ENCODE assay signal across 2 cellular contexts in the genomic region with DNA sequence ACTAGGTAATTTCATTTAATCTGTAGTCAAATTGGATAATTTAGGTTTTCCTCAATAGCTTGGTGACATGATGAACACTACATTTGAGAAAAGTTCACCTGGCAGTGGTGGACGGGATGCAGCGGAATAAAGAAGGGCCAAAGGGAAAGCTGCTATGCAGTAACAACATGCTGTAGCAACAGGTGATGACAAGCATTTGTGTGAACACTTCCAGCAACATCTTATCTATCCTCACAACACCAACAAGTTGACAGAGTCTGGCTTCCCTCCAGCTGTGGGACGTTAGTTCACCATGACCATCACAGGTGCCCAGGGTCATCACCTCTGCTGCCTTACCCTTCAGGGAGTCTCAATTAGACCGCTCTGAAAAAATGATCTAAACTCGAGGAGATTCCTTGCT.
TF ChIP-seq lines count a peak whose summit lies in the region.

No MANE protein-coding gene starts in this region.

TF ChIP-seq in HEK293, 187 proteins besides CTCF, POLR2A, EP300 and RAD21:
- TF ChIP-seq, protein P1, sequence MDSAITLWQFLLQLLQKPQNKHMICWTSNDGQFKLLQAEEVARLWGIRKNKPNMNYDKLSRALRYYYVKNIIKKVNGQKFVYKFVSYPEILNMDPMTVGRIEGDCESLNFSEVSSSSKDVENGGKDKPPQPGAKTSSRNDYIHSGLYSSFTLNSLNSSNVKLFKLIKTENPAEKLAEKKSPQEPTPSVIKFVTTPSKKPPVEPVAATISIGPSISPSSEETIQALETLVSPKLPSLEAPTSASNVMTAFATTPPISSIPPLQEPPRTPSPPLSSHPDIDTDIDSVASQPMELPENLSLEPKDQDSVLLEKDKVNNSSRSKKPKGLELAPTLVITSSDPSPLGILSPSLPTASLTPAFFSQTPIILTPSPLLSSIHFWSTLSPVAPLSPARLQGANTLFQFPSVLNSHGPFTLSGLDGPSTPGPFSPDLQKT (IDR thresholded peaks at IDR 0.05; ENCODE audit: borderline replicate concordance, low read depth, low read length) = no peak
- TF ChIP-seq ZNF585B (tag by site-specific recombination; IDR thresholded peaks at IDR 0.05) = no peak
- peak; percentile 89 for TF ChIP-seq SCRT2 (tag by site-specific recombination; IDR thresholded peaks at IDR 0.05)
- no peak for TF ChIP-seq MYNN (tag by site-specific recombination; IDR thresholded peaks at IDR 0.05; ENCODE audit: borderline replicate concordance)
- TF ChIP-seq SCRT1 (tag by site-specific recombination; IDR thresholded peaks at IDR 0.05; ENCODE audit: borderline replicate concordance) = peak; percentile 58
- TF ChIP-seq YY2 (tag by site-specific recombination; IDR thresholded peaks at IDR 0.05) = no peak
- no peak for TF ChIP-seq ZBTB7A (tag by site-specific recombination; IDR thresholded peaks at IDR 0.05; ENCODE audit: low read depth)
- no peak for TF ChIP-seq ZNF521 (tag by site-specific recombination; IDR thresholded peaks at IDR 0.05)
- no peak for TF ChIP-seq ZNF549 (tag by site-specific recombination; IDR thresholded peaks at IDR 0.05)
- no peak for TF ChIP-seq ZNF311 (tag by site-specific recombination; IDR thresholded peaks at IDR 0.05; ENCODE audit: borderline replicate concordance)

TF ChIP-seq in H1, 55 proteins besides CTCF, POLR2A, EP300 and RAD21 (continued from another document):
- TF ChIP-seq SP2 (IDR thresholded peaks at IDR 0.05; ENCODE audit: low read length) (no peak), SP1 (IDR thresholded peaks at IDR 0.05; ENCODE audit: low read depth, low read length) (no peak), SIRT6 (IDR thresholded peaks at IDR 0.05; ENCODE audit: low read length) (no peak), POLR2AphosphoS5 (IDR thresholded peaks at IDR 0.05; ENCODE audit: low read depth, low read length) (no peak), POU5F1 (IDR thresholded peaks at IDR 0.05; ENCODE audit: low read depth, low read length) (no peak), KDM4A (IDR thresholded peaks at IDR 0.05; ENCODE audit: low read depth, low read length, severe bottlenecking) (no peak)
